8 cellular contexts compared by ENCODE assay signal in genomic region chr15:99732711-99733267, GRCh38. TPM values are rescaled to one million over a fixed set of nuclear protein-coding genes. Genes with fewer than 3 reads are reported as not detected.
A peak's percentile ranks its signal among the peaks of the same experiment; 100 is the strongest.
DNase-seq lines count a peak whose midpoint lies in the region; ATAC-seq and TF ChIP-seq lines count a peak whose summit lies in the region.

No MANE protein-coding gene starts in this region.

- ATAC-seq in activated T-cell treated with anti-CD3 and anti-CD28 coated beads, Interleukin-2, amount 50 U/mL, for 4 hours: peak; percentile 0 to 40
- ATAC-seq in HG02938 (IDR thresholded peaks at IDR 0.05; ENCODE audit: unreplicated experiment) (peak; percentile 23), RWPE2 (ENCODE audit: low read depth) (peak; percentile 17), HG02759 (IDR thresholded peaks at IDR 0.05; ENCODE audit: unreplicated experiment) (no peak)

- peak overlapping the region; percentile 87 to 96 (median 94) for H3K27ac Mint-ChIP-seq in nephron

- peak overlapping the region; percentile 97 for H3K4me3 ChIP-seq in RWPE2 (ENCODE audit: severe bottlenecking)

- no peak for TF ChIP-seq CTCF in RWPE2 (IDR thresholded peaks at IDR 0.05; ENCODE audit: poor library complexity, severe bottlenecking)
- no peak for TF ChIP-seq CTCF in nephron (IDR thresholded peaks at IDR 0.05; ENCODE audit: unreplicated experiment in 3 of 3)

- H3K4me1 ChIP-seq in RWPE2 (ENCODE audit: insufficient read depth, poor library complexity, severe bottlenecking): no peaks in the 10 kb centered on the region

- peaks cover 14% of the 10 kb centered on the region for H3K36me3 ChIP-seq in RWPE2 (ENCODE audit: low read depth)

- peak overlapping the region; percentile 82 for H3K4me3 Mint-ChIP-seq in activated T-cell treated with anti-CD3 and anti-CD28 coated beads, Interleukin-2, amount 50 U/mL, for 4 hours
- peak overlapping the region; percentile 90 to 98 (median 97) for H3K4me3 Mint-ChIP-seq in nephron

- H3K27ac ChIP-seq in RWPE2 (ENCODE audit: poor library complexity, severe bottlenecking): peak overlapping the region; percentile 11

- H3K27me3 ChIP-seq in RWPE2 (ENCODE audit: insufficient read depth, poor library complexity, severe bottlenecking): no peaks in the 10 kb centered on the region

- H3K9me3 Mint-ChIP-seq in activated T-cell treated with anti-CD3 and anti-CD28 coated beads, Interleukin-2, amount 50 U/mL, for 4 hours: no peaks in the 10 kb centered on the region
- H3K9me3 Mint-ChIP-seq in nephron: no peaks in the 10 kb centered on the region

- no peaks in the 10 kb centered on the region for H3K9me3 ChIP-seq in RWPE2 (ENCODE audit: severe bottlenecking)

- H3K4me1 Mint-ChIP-seq in activated T-cell treated with anti-CD3 and anti-CD28 coated beads, Interleukin-2, amount 50 U/mL, for 4 hours (ENCODE audit: low read depth): peaks cover 14% of the 10 kb centered on the region
- H3K4me1 Mint-ChIP-seq in nephron: peaks cover 42% of the 10 kb centered on the region

- no peaks in the 10 kb centered on the region for H3K36me3 Mint-ChIP-seq in activated T-cell treated with anti-CD3 and anti-CD28 coated beads, Interleukin-2, amount 50 U/mL, for 4 hours (ENCODE audit: insufficient read depth)
- H3K36me3 Mint-ChIP-seq in nephron (ENCODE audit: low read depth): peaks cover 11% of the 10 kb centered on the region

- no peaks in the 10 kb centered on the region for H3K27me3 Mint-ChIP-seq in activated T-cell treated with anti-CD3 and anti-CD28 coated beads, Interleukin-2, amount 50 U/mL, for 4 hours (ENCODE audit: low read depth)
- H3K27me3 Mint-ChIP-seq in nephron (ENCODE audit: low read depth): peaks cover 4% of the 10 kb centered on the region

- peak; percentile 17 for DNase-seq in activated T-cell treated with anti-CD3 and anti-CD28 coated beads, Interleukin-2, amount 50 U/mL, for 4 hours
- DNase-seq in activated T-cell treated with anti-CD3 and anti-CD28 coated beads for 4 hours: no peak
- no peak for DNase-seq in RWPE2 (ENCODE audit: low spot score)
- peak; percentile 75 to 83 for DNase-seq in erythroblast (lab: John Stamatoyannopoulos, UW)
- no peak for DNase-seq in KG1 (lab: John Stamatoyannopoulos, UW)

- no peak for TF ChIP-seq POLR2A in erythroblast (IDR thresholded peaks at IDR 0.05; ENCODE audit: low read length)

RNA-seq across cellular contexts. Expression of gene LYSMD4, which starts 0.4 kb away (rescaled TPM):
- 1 to 10 TPM; 4.5 to 6.2 (median 5.5) TPM for total RNA-seq in activated T-cell treated with anti-CD3 and anti-CD28 coated beads, Interleukin-2, amount 50 U/mL, for 4 hours

Comparison
In these comparisons a context has a peak if more than half of its experiments do, and no peak if none do; other contexts are left out.
1. DNase-seq: peak in activated T-cell treated with anti-CD3 and anti-CD28 coated beads, Interleukin-2, amount 50 U/mL, for 4 hours (single experiment) and erythroblast (2 of 2); none in activated T-cell treated with anti-CD3 and anti-CD28 coated beads for 4 hours (single experiment), RWPE2 (single experiment) and KG1 (single experiment).